9 cellular contexts compared by ENCODE assay signal in the genomic region with DNA sequence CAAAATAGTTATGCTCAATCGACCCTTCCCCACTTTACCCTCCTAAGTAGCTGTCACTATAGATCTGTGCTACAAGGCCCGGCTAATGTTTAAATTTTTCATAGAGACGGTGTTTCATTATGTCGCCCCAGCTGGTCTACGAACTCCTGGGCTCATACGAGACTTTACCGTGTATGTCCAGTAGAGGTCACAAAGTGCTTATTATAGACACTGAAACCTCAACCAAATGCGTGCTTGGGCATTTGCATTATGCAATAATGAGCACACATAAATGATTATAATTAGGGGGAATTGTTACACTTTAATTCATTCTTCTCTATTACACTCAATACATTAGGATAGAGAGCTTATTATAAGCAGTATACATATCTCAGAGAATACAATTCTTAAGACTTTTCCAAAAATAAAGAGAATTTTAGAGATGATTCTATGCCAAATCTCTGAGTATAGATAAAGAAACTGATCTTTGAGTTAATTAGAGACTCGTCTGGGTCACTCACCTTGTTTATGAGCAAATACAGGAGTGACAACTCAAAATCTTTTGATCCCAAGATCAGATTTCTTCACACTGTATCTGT. TPM values are rescaled to one million over a fixed set of nuclear protein-coding genes. Genes with fewer than 3 reads are reported as not detected.
DNase-seq lines count a peak whose midpoint lies in the region; TF ChIP-seq lines count a peak whose summit lies in the region.
"Had no signal": no experiment of that assay in that cellular context is flagged by ENCODE, and none has a peak within 500 bp of the region (broad histone marks: within the 10 kb centered on the region; RNA-seq: fewer than 3 reads in every experiment).

No MANE protein-coding gene starts in this region.

- no peaks in the 10 kb centered on the region for H3K27me3 Mint-ChIP-seq in mesothelial cell of epicardium (ENCODE audit: low read depth)

- no peak for DNase-seq in AG04449 (ENCODE audit: low read depth, low spot score)
- no peak for DNase-seq in GM06990 (ENCODE audit: extremely low read depth, insufficient read length)
- peak; percentile 59 for DNase-seq in HCEC 1CT
- peak; percentile 39 for DNase-seq in LNCaP clone FGC (ENCODE audit: low read depth)
- DNase-seq in SK-MEL-5 (ENCODE audit: low read depth, low spot score) = peak; percentile 82
- DNase-seq in effector CD4-positive, alpha-beta T cell = peak; percentile 8
- DNase-seq in mesothelial cell of epicardium (ENCODE audit: low spot score in 2 of 2, unreplicated experiment in 2 of 2) = no peak
- DNase-seq in DMS79 (lab: John Stamatoyannopoulos, UW) = no peak

- POLR2A ChIA-PET in AG04449 (lab: Yijun Ruan, JAX) = no interaction called here

- no peaks in the 10 kb centered on the region for H3K36me3 Mint-ChIP-seq in mesothelial cell of epicardium

- no peaks in the 10 kb centered on the region for H3K27me3 ChIP-seq in GM06990 (replicated peaks; ENCODE audit: control insufficient read depth, insufficient read depth, low read length)

- no peaks in the 10 kb centered on the region for H3K9me3 Mint-ChIP-seq in mesothelial cell of epicardium

- peak; percentile 33 for TF ChIP-seq CTCF in AG04449 (IDR thresholded peaks at IDR 0.05; ENCODE audit: insufficient read depth, low read length, missing control alignments)
- peak; percentile 51 for TF ChIP-seq CTCF in GM06990 (IDR thresholded peaks at IDR 0.05; ENCODE audit: insufficient read depth, low read length, poor library complexity, severe bottlenecking)
- peak; percentile 79 for TF ChIP-seq CTCF in LNCaP clone FGC (IDR thresholded peaks at IDR 0.05; ENCODE audit: control insufficient read depth, extremely low read depth, insufficient read depth)
- TF ChIP-seq CTCF in mesothelial cell of epicardium (IDR thresholded peaks at IDR 0.05; ENCODE audit: unreplicated experiment) = peak; percentile 32

- H3K4me3 ChIP-seq in AG04449 (ENCODE audit: low read depth, low read length) (no peak overlapping the region), GM06990 (replicated peaks; ENCODE audit: low read depth, low read length) (no peak overlapping the region), LNCaP clone FGC (ENCODE audit: low read depth, low read length) (no peak overlapping the region)

- H3K36me3 ChIP-seq in GM06990 (ENCODE audit: control insufficient read depth, insufficient read depth, low read length) = no peaks in the 10 kb centered on the region

- no peaks in the 10 kb centered on the region for H3K4me1 Mint-ChIP-seq in mesothelial cell of epicardium

- H3K27ac Mint-ChIP-seq in mesothelial cell of epicardium = no peak overlapping the region

- CTCF ChIA-PET in AG04449 (lab: Yijun Ruan, JAX) = interaction anchor here (1.0 to 1.2 kb wide), 4 partner anchors 11 to 429 kb away, joined by 3 to 9 read pairs (median 3); no protein-coding TSS in a partner anchor

- in situ Hi-C loops in SK-MEL-5 (cut with HindIII; ENCODE audit: low pct_unique_long_range_greater_than_20kb, low sequenced_read_pairs) = no loop called here

- no peak overlapping the region for H3K4me3 Mint-ChIP-seq in mesothelial cell of epicardium

RNA-seq across cellular contexts. Expression of gene MRPL16, which starts 12.5 kb away (rescaled TPM):
- total RNA-seq in SK-MEL-5 (2014; rRNA removed; shearing (Covaris generic)) = 59.8 and 61.8 TPM in 2 replicates
- polyA plus RNA-seq in SK-MEL-5 (2015; cell fraction: cytosol; rRNA removed) = 60.0 and 69.0 TPM in 2 replicates
- 30.5 and 38.6 TPM in 2 replicates for polyA plus RNA-seq in SK-MEL-5 (2015; cell fraction: nucleus; rRNA removed)
- total RNA-seq in mesothelial cell of epicardium = 34.3 to 42.3 TPM (median 37.2 TPM) in 3 replicates

RNA-seq across cellular contexts. Expression of gene CBLIF, which starts 22.2 kb away (rescaled TPM):
- 0.55 TPM in 1 of 2 replicates, not detected in the other for total RNA-seq in SK-MEL-5 (2014; rRNA removed; shearing (Covaris generic))
- not detected in 2 replicates for polyA plus RNA-seq in SK-MEL-5 (2015; cell fraction: cytosol; rRNA removed)
- polyA plus RNA-seq in SK-MEL-5 (2015; cell fraction: nucleus; rRNA removed) = not detected in 2 replicates
- not detected in 3 replicates for total RNA-seq in mesothelial cell of epicardium
- total RNA-seq: skeletal muscle tissue had no signal

RNA-seq across cellular contexts. Expression of gene TCN1, which starts 43.2 kb away (rescaled TPM):
- total RNA-seq in SK-MEL-5 (2014; rRNA removed; shearing (Covaris generic)) = 219 and 227 TPM in 2 replicates
- 186 and 213 TPM in 2 replicates for polyA plus RNA-seq in SK-MEL-5 (2015; cell fraction: cytosol; rRNA removed)
- polyA plus RNA-seq in SK-MEL-5 (2015; cell fraction: nucleus; rRNA removed) = 28.2 and 44.0 TPM in 2 replicates
- not detected in 3 replicates for total RNA-seq in mesothelial cell of epicardium

RNA-seq across cellular contexts. Expression of gene OOSP3, which starts 55.5 kb away (rescaled TPM):
- not detected in 2 replicates for total RNA-seq in SK-MEL-5 (2014; rRNA removed; shearing (Covaris generic))
- polyA plus RNA-seq in SK-MEL-5 (2015; cell fraction: cytosol; rRNA removed) = not detected in 2 replicates
- not detected in 2 replicates for polyA plus RNA-seq in SK-MEL-5 (2015; cell fraction: nucleus; rRNA removed)
- not detected in 3 replicates for total RNA-seq in mesothelial cell of epicardium
- total RNA-seq: skeletal muscle tissue had no signal

Comparison
In these comparisons a context has a peak if more than half of its experiments do, and no peak if none do; other contexts are left out.
1. DNase-seq: peak in HCEC 1CT (single experiment), LNCaP clone FGC (single experiment), SK-MEL-5 (single experiment) and effector CD4-positive, alpha-beta T cell (single experiment); none in AG04449 (single experiment), GM06990 (single experiment), mesothelial cell of epicardium (0 of 2) and DMS79 (single experiment).
2. RNA of gene TCN1, which starts 43.2 kb away (total RNA-seq): 219 to 227 TPM in SK-MEL-5; not detected in mesothelial cell of epicardium; every median in the first group is over 100 times any median in the second.
3. Peak in every context shown above with its lines, with median percentiles within 50 percentile points of each other: CTCF ChIP-seq.